Comparison of ENCODE assay signal across 21 cellular contexts in the genomic region with DNA sequence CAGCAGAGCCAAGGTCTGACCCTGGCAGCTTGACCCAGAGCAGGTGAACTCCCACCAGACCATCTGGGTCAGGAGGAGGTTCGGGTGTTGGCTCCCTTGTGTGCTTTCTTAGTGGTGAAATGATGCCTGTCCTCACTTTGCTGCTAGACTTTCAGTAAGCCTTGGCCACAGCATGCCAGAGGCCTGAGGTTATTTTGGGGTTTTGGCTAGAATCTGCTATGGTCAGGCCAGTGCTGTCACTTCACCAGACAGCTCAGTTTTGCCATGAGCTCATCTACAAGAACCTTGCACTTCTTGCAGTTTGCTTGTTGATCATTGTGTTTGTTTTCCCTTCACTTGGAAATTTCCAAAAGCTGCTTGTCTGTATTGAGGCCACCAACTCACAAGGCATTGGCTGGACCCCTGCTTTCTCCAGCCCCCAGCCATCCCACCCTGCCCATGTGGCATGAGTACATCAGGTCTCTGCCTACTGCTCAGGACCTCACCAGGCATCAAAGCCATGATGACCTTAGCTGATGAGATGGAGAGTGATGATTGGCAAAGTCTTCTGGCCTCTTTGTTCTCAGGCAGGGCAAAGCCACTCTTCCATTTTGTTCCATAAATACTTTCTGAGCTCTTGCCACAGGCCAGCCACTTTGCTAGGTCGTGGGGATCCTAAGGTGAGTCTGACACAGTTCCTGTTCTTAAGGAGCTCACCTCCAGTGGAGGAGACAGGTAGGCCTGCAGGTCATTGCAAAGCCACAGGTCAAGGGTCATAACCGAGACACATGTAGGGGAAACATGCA.
A peak's percentile ranks its signal among the peaks of the same experiment; 100 is the strongest.
DNase-seq lines count a peak whose midpoint lies in the region; ATAC-seq and TF ChIP-seq lines count a peak whose summit lies in the region.
"Had no signal": no experiment of that assay in that cellular context is flagged by ENCODE, and none has a peak within 500 bp of the region (broad histone marks: within the 10 kb centered on the region; RNA-seq: fewer than 3 reads in every experiment).

No MANE protein-coding gene starts in this region.

- ATAC-seq in Right ventricle myocardium inferior (peak; percentile 75), right cardiac atrium (peak; percentile 76)
- ATAC-seq: stimulated activated naive CD8-positive, alpha-beta T cell treated with anti-CD3 and anti-CD28 coated beads, Interleukin-15, amount 100 ng/mL, for 72 hours had no signal

- DNase-seq in Right ventricle myocardium inferior (ENCODE audit: missing footprints) (no peak), cardiac septum (ENCODE audit: low spot score) (no peak), dedifferentiated amniotic fluid mesenchymal stem cell (ENCODE audit: extremely low spot score) (peak; percentile 54), right cardiac atrium (peak in 2 of 3 donors; percentile 51 to 67), suprapubic skin (ENCODE audit: low spot score in 2 of 2) (no peak), nephron progenitor cell (no peak), Caco-2 (no peak), activated gamma-delta T cell (lab: John Stamatoyannopoulos, UW) (no peak)
- DNase-seq: 8988T; activated naive CD4-positive, alpha-beta T cell; CD4-positive, alpha-beta memory T cell; effector memory CD4-positive, alpha-beta T cell; glutamatergic neuron; Karpas-422; NCI-H187 treated with DMSO at 0.1 percent for 48 hours; NCI-H510A; OCI-M1; stimulated activated naive CD8-positive, alpha-beta T cell treated with anti-CD3 and anti-CD28 coated beads, Interleukin-15, amount 100 ng/mL, for 72 hours; WERI-Rb-1 had no signal

- BruUV-seq in Caco-2 (replicated peaks; lab: Mats Ljungman, UMichigan): no TSS peak

- H3K27me3 ChIP-seq in right cardiac atrium (ENCODE audit: control insufficient read depth, insufficient read depth): no peaks in the 10 kb centered on the region
- no peaks in the 10 kb centered on the region for H3K27me3 ChIP-seq in suprapubic skin
- no peaks in the 10 kb centered on the region for H3K27me3 ChIP-seq in Caco-2 (replicated peaks; ENCODE audit: control insufficient read depth, insufficient read depth, low read length)
- H3K27me3 ChIP-seq: breast epithelium had no signal

- H3K27ac ChIP-seq in right cardiac atrium (ENCODE audit: low read length) (peak overlapping the region; percentile 60), suprapubic skin (no peak overlapping the region)
- H3K27ac ChIP-seq: breast epithelium, HL-60, WERI-Rb-1 had no signal

- POLR2A ChIA-PET in Caco-2 (lab: Charles Lee): no interaction called here

- H3K27me3 Mint-ChIP-seq in nephron progenitor cell (ENCODE audit: low read depth, poor library complexity) (no peaks in the 10 kb centered on the region), Caco-2 (ENCODE audit: insufficient read depth, unreplicated experiment) (peaks cover 9% of the 10 kb centered on the region)

- TF ChIP-seq POLR2A in suprapubic skin (IDR thresholded peaks at IDR 0.05): no peak

- intact Hi-C loops in Right ventricle myocardium inferior (cut with DNase I) (no loop called here), cardiac septum (cut with DNase I) (no loop called here), right cardiac atrium (cut with DNase I) (no loop called here), Caco-2 (cut with micrococcal nuclease; ENCODE audit: unreplicated experiment) (no loop called here)

- H3K9me3 ChIP-seq in right cardiac atrium (ENCODE audit: control insufficient read depth, low read length) (no peaks in the 10 kb centered on the region), suprapubic skin (no peaks in the 10 kb centered on the region), Caco-2 (no peaks in the 10 kb centered on the region)
- H3K9me3 ChIP-seq: breast epithelium had no signal

- H3K4me3 ChIP-seq in right cardiac atrium (ENCODE audit: low read length): no peak overlapping the region
- H3K4me3 ChIP-seq in suprapubic skin: no peak overlapping the region
- no peak overlapping the region for H3K4me3 ChIP-seq in Caco-2 (ENCODE audit: low read depth, low read length)
- H3K4me3 ChIP-seq: breast epithelium had no signal

- H3K9me3 Mint-ChIP-seq in nephron progenitor cell (no peaks in the 10 kb centered on the region), Caco-2 (ENCODE audit: unreplicated experiment) (no peaks in the 10 kb centered on the region)
- H3K9me3 Mint-ChIP-seq: stimulated activated naive CD8-positive, alpha-beta T cell treated with anti-CD3 and anti-CD28 coated beads, Interleukin-15, amount 100 ng/mL, for 72 hours had no signal

- no peak for TF ChIP-seq EP300 in suprapubic skin (IDR thresholded peaks at IDR 0.05)

- H3K36me3 ChIP-seq in suprapubic skin (no peaks in the 10 kb centered on the region), Caco-2 (ENCODE audit: control insufficient read depth, insufficient read depth, low read length) (no peaks in the 10 kb centered on the region)
- H3K36me3 ChIP-seq: breast epithelium, WERI-Rb-1 had no signal

- CTCF ChIA-PET in Caco-2 (lab: Charles Lee): no interaction called here

- H3K4me3 Mint-ChIP-seq in nephron progenitor cell (no peak overlapping the region), Caco-2 (ENCODE audit: unreplicated experiment) (no peak overlapping the region)
- H3K4me3 Mint-ChIP-seq: CD4-positive, alpha-beta memory T cell; stimulated activated naive CD8-positive, alpha-beta T cell treated with anti-CD3 and anti-CD28 coated beads, Interleukin-15, amount 100 ng/mL, for 72 hours had no signal

- TF ChIP-seq CTCF in suprapubic skin (IDR thresholded peaks at IDR 0.05): no peak
- no peak for TF ChIP-seq CTCF in nephron progenitor cell (IDR thresholded peaks at IDR 0.05)
- TF ChIP-seq CTCF in Caco-2 (IDR thresholded peaks at IDR 0.05; ENCODE audit: insufficient read depth in 1 of 2, low read depth in 1 of 2, low read length in 1 of 2, severe bottlenecking in 1 of 2, unreplicated experiment in 1 of 2): no peak

- H3K4me1 ChIP-seq in right cardiac atrium (ENCODE audit: control insufficient read depth, insufficient read depth, low read length) (peaks cover 13% of the 10 kb centered on the region), suprapubic skin (peaks cover 6% of the 10 kb centered on the region), Caco-2 (no peaks in the 10 kb centered on the region)

- H3K4me1 Mint-ChIP-seq in nephron progenitor cell (no peaks in the 10 kb centered on the region), Caco-2 (ENCODE audit: low read depth, unreplicated experiment) (no peaks in the 10 kb centered on the region)
- H3K4me1 Mint-ChIP-seq: CD4-positive, alpha-beta memory T cell; stimulated activated naive CD8-positive, alpha-beta T cell treated with anti-CD3 and anti-CD28 coated beads, Interleukin-15, amount 100 ng/mL, for 72 hours had no signal

- H3K27ac Mint-ChIP-seq in nephron progenitor cell: no peak overlapping the region
- H3K27ac Mint-ChIP-seq in Caco-2 (ENCODE audit: unreplicated experiment): no peak overlapping the region
- H3K27ac Mint-ChIP-seq: CD4-positive, alpha-beta memory T cell had no signal

- 61% methylated on average over 3 of the region's 3 CpGs for WGBS in right cardiac atrium
- 68% methylated on average over 3 of the region's 3 CpGs for WGBS in suprapubic skin

- H3K36me3 Mint-ChIP-seq in nephron progenitor cell (ENCODE audit: low read depth): peaks cover 10% of the 10 kb centered on the region
- no peaks in the 10 kb centered on the region for H3K36me3 Mint-ChIP-seq in Caco-2 (ENCODE audit: insufficient read depth, unreplicated experiment)
- H3K36me3 Mint-ChIP-seq: CD4-positive, alpha-beta memory T cell had no signal

Comparison
In these comparisons a context has a peak if more than half of its experiments do, and no peak if none do; other contexts are left out.
1. DNase-seq: peak in dedifferentiated amniotic fluid mesenchymal stem cell (single experiment) and right cardiac atrium (2 of 3); none in Right ventricle myocardium inferior (single experiment), cardiac septum (single experiment), suprapubic skin (0 of 2), nephron progenitor cell (single experiment), Caco-2 (0 of 2) and activated gamma-delta T cell (single experiment).